ENCODE assay signal across 1 cellular context in genomic region chr9:89606049-89606481, GRCh38.
TF ChIP-seq lines count a peak whose summit lies in the region.

No MANE protein-coding gene starts in this region.

TF ChIP-seq in GM12878, 131 proteins besides CTCF, POLR2A, EP300 and RAD21 (continued from another document):
- no peak for TF ChIP-seq HSF1 (IDR thresholded peaks at IDR 0.05; ENCODE audit: low read depth, low read length)
- no peak for TF ChIP-seq SMAD5 (IDR thresholded peaks at IDR 0.05; ENCODE audit: low read depth)
- TF ChIP-seq MTA2 (IDR thresholded peaks at IDR 0.05; ENCODE audit: low read depth), result no peak
- no peak for TF ChIP-seq HDGF (IDR thresholded peaks at IDR 0.05)
- peak; percentile 54 for TF ChIP-seq PKNOX1 (IDR thresholded peaks at IDR 0.05)
- no peak for TF ChIP-seq NRF1 (conservative IDR thresholded peaks at IDR 0.05; ENCODE audit: low read depth, low read length)
- TF ChIP-seq ASH2L (IDR thresholded peaks at IDR 0.05; ENCODE audit: borderline replicate concordance, low read depth), result no peak
- TF ChIP-seq E4F1 (IDR thresholded peaks at IDR 0.05; ENCODE audit: borderline replicate concordance, partially characterized antibody), result no peak
- no peak for TF ChIP-seq ZBTB33 (IDR thresholded peaks at IDR 0.05)
- TF ChIP-seq ATF2 (IDR thresholded peaks at IDR 0.05; ENCODE audit: low read length), result no peak
- TF ChIP-seq HDAC2 (IDR thresholded peaks at IDR 0.05), result no peak
- no peak for TF ChIP-seq STAT3 (IDR thresholded peaks at IDR 0.05; ENCODE audit: low read depth, low read length)
- TF ChIP-seq USF1 (IDR thresholded peaks at IDR 0.05; ENCODE audit: borderline replicate concordance, extremely low read length, insufficient read depth, low read depth, low read length), result no peak
